In the genomic region with DNA sequence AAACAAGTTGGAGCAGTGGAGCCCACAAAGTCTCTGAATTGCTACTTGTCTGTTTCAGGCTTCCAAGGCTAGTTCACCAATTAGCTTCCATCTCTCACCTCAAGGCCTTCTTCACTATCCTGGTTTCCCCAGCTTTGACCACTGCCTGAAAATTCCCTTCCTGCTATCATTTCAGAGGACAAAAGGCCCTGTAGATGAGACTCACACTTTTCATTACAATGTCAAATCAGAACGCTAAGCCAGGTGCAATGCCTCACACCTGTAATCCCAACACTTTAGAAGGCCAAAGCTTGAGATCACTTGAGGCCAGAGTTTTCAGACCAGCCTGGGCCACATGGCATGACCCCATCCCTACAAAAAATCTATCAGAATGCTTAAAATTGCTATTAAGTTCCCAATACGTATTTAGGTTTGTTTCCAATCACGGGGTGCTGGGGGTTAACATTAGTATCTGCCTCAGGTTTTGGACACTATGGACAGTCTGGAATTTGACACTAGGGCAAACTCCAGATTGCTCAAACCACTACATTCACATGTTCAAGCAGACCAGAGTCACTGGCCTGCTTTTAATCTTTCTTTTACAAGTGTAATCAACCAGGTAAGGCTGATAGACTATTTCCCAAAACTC, we compare ENCODE assay signal across 12 cellular contexts. TPM values are rescaled to one million over a fixed set of nuclear protein-coding genes. Genes with fewer than 3 reads are reported as not detected.
DNase-seq lines count a peak whose midpoint lies in the region; ATAC-seq, FAIRE-seq and TF ChIP-seq lines count a peak whose summit lies in the region.
"Had no signal": no experiment of that assay in that cellular context is flagged by ENCODE, and none has a peak within 500 bp of the region (broad histone marks: within the 10 kb centered on the region; RNA-seq: fewer than 3 reads in every experiment).

No MANE protein-coding gene starts in this region.

- H3K27me3 ChIP-seq in A673 (replicated peaks; ENCODE audit: insufficient read depth, low read depth, low read length, poor library complexity), result no peaks in the 10 kb centered on the region
- H3K27me3 ChIP-seq: dorsolateral prefrontal cortex, uterus had no signal

- H3K36me3 ChIP-seq in A673 (ENCODE audit: insufficient read depth, low read length, poor library complexity, severe bottlenecking), result peaks cover 67% of the 10 kb centered on the region
- H3K36me3 ChIP-seq: uterus had no signal

- CTCF ChIA-PET in A673 (lab: Charles Lee), result no interaction called here
- CTCF ChIA-PET in WTC11 (lab: Charles Lee), result no interaction called here

- no TSS peak for BruUV-seq in A673 (replicated peaks; lab: Mats Ljungman, UMichigan)

- POLR2A ChIA-PET in A673 (lab: Charles Lee; ENCODE audit: low non-redundant PET), result no interaction called here
- POLR2A ChIA-PET in WTC11 (lab: Charles Lee), result interaction anchor here (0.6 kb wide), 1 partner anchor 264 kb away, joined by 6 read pairs; no protein-coding TSS in a partner anchor

- H3K4me1 ChIP-seq in A673 (ENCODE audit: insufficient read depth, low read length, poor library complexity, severe bottlenecking), result peaks cover 90% of the 10 kb centered on the region

- H3K27me3 Mint-ChIP-seq in WTC11 (ENCODE audit: low read depth), result no peaks in the 10 kb centered on the region

- no peaks in the 10 kb centered on the region for H3K9me3 ChIP-seq in A673 (ENCODE audit: low read depth, low read length, poor library complexity, severe bottlenecking)
- H3K9me3 ChIP-seq: uterus had no signal

- no peak for FAIRE-seq in GM12892 (lab: Jason Lieb, UNC)

- DNase-seq in A673 (ENCODE audit: low spot score) (no peak), GM12892 (ENCODE audit: insufficient read length) (no peak), WTC11 (ENCODE audit: low spot score) (no peak), left lobe of liver (ENCODE audit: low spot score) (peak; percentile 86), NCI-H774 (lab: John Stamatoyannopoulos, UW) (no peak), putamen (ENCODE audit: low spot score) (no peak)
- DNase-seq in stimulated activated naive CD4-positive, alpha-beta T cell treated with Interleukin-2 at 50 U/mL for 16 hours (lab: John Stamatoyannopoulos, UW), result no peak
- DNase-seq: dorsolateral prefrontal cortex, NCI-H524 treated with DMSO at 0.1 percent for 48 hours, uterus had no signal

- ATAC-seq in WTC11, result no peak
- peak; percentile 62 for ATAC-seq in left lobe of liver
- ATAC-seq in HG03460 (IDR thresholded peaks at IDR 0.05; ENCODE audit: unreplicated experiment), result no peak

- H3K36me3 Mint-ChIP-seq in WTC11, result peaks cover 51% of the 10 kb centered on the region

- TF ChIP-seq CTCF in A673 (conservative IDR thresholded peaks at IDR 0.05; ENCODE audit: low read depth, low read length), result no peak
- no peak for TF ChIP-seq CTCF in WTC11 (IDR thresholded peaks at IDR 0.05)

- H3K4me1 Mint-ChIP-seq in WTC11, result peaks cover 62% of the 10 kb centered on the region

- H3K4me3 Mint-ChIP-seq in WTC11, result no peak overlapping the region
- H3K4me3 Mint-ChIP-seq: nephron had no signal

- intact Hi-C loops in A673 (cut with micrococcal nuclease; ENCODE audit: unreplicated experiment), result no loop called here

- peak overlapping the region; percentile 43 for H3K27ac Mint-ChIP-seq in WTC11

- peak overlapping the region; percentile 72 for H3K27ac ChIP-seq in A673 (ENCODE audit: low read depth, low read length, poor library complexity, severe bottlenecking)

- H3K9me3 Mint-ChIP-seq in WTC11, result no peaks in the 10 kb centered on the region
- H3K9me3 Mint-ChIP-seq: nephron had no signal

- H3K4me3 ChIP-seq in A673 (ENCODE audit: low read depth, low read length, poor library complexity, severe bottlenecking), result no peak overlapping the region
- H3K4me3 ChIP-seq: uterus had no signal

- TF ChIP-seq POLR2A in GM12892 (IDR thresholded peaks at IDR 0.05; ENCODE audit: low read depth, low read length), result peak; percentile 64

TF ChIP-seq in WTC11, 78 proteins besides CTCF, POLR2A, EP300 and RAD21 (continues in another document):
- TF ChIP-seq ESRRA (CRISPR knock-in tag; IDR thresholded peaks at IDR 0.05; ENCODE audit: borderline replicate concordance), result no peak
- TF ChIP-seq ZNF138 (CRISPR knock-in tag; conservative IDR thresholded peaks at IDR 0.05), result no peak
- no peak for TF ChIP-seq TEAD4 (CRISPR knock-in tag; IDR thresholded peaks at IDR 0.05)
- TF ChIP-seq, protein P1, sequence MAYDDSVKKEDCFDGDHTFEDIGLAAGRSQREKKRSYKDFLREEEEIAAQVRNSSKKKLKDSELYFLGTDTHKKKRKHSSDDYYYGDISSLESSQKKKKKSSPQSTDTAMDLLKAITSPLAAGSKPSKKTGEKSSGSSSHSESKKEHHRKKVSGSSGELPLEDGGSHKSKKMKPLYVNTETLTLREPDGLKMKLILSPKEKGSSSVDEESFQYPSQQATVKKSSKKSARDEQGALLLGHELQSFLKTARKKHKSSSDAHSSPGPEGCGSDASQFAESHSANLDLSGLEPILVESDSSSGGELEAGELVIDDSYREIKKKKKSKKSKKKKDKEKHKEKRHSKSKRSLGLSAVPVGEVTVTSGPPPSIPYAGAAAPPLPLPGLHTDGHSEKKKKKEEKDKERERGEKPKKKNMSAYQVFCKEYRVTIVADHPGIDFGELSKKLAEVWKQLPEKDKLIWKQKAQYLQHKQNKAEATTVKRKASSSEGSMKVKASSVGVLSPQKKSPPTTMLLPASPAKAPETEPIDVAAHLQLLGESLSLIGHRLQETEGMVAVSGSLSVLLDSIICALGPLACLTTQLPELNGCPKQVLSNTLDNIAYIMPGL (CRISPR knock-in tag; IDR thresholded peaks at IDR 0.05), result no peak
- no peak for TF ChIP-seq GABPB1 (CRISPR knock-in tag; IDR thresholded peaks at IDR 0.05)
- TF ChIP-seq, protein P2, sequence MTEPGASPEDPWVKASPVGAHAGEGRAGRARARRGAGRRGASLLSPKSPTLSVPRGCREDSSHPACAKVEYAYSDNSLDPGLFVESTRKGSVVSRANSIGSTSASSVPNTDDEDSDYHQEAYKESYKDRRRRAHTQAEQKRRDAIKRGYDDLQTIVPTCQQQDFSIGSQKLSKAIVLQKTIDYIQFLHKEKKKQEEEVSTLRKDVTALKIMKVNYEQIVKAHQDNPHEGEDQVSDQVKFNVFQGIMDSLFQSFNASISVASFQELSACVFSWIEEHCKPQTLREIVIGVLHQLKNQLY (CRISPR knock-in tag; IDR thresholded peaks at IDR 0.05), result no peak
- no peak for TF ChIP-seq ZNF219 (CRISPR knock-in tag; IDR thresholded peaks at IDR 0.05; ENCODE audit: borderline replicate concordance)
- TF ChIP-seq ZSCAN18 (CRISPR knock-in tag; IDR thresholded peaks at IDR 0.05), result no peak
- TF ChIP-seq, protein P3, sequence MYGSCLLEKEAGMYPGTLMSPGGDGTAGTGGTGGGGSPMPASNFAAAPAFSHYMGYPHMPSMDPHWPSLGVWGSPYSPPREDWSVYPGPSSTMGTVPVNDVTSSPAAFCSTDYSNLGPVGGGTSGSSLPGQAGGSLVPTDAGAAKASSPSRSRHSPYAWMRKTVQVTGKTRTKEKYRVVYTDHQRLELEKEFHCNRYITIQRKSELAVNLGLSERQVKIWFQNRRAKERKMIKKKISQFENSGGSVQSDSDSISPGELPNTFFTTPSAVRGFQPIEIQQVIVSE (CRISPR knock-in tag; IDR thresholded peaks at IDR 0.05; ENCODE audit: borderline replicate concordance), result no peak
- TF ChIP-seq IRF2 (CRISPR knock-in tag; IDR thresholded peaks at IDR 0.05; ENCODE audit: borderline replicate concordance, low read depth), result no peak
- TF ChIP-seq RORB (CRISPR knock-in tag; IDR thresholded peaks at IDR 0.05), result no peak
- peak; percentile 43 for TF ChIP-seq ZNF532 (CRISPR knock-in tag; IDR thresholded peaks at IDR 0.05; ENCODE audit: borderline replicate concordance)

RNA-seq across cellular contexts. Expression of gene TPT1, which starts 5.5 kb away (rescaled TPM):
- total RNA-seq in A673 (2021) (1,957 and 1,963 TPM in 2 replicates), WTC11 (2021) (1,861 to 2,091 TPM (median 2,076 TPM) in 3 replicates), left lobe of liver (2,011 TPM)
- 7,184 TPM for polyA plus RNA-seq in GM12892 (2012; ENCODE audit: missing spikeins)
